ENCODE assay signal across 8 cellular contexts in the genomic region with DNA sequence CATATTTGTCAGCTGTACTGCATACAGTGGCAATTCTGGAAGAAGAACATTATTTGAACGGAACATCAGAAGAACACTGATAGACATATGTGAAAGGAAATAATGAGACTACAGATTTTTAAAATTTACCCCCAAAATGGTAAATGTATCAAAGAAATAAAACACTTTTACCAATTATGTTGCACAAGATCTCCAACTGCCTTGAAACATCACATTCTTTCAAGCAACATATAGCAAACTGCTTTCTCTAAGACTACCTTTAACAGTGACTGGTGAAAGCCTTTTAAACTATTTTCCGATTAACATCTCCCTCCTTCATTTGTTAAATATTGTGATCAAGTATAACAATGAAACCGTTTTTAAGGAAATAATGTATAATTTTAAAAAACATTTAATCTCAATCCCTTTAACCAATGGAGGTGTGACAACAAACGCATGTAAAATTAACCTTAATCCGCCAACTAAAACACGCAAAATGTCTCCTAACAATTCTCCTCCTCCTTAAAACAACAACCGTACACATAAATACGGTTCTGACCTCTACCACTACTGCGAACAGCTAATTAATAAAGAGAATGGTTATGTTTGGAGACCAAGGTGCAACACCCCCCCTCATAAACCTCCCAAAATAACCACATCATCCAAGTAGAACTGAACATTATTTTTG. TPM values are rescaled to one million over a fixed set of nuclear protein-coding genes. Genes with fewer than 3 reads are reported as not detected.
A peak's percentile ranks its signal among the peaks of the same experiment; 100 is the strongest.
DNase-seq lines count a peak whose midpoint lies in the region; ATAC-seq and TF ChIP-seq lines count a peak whose summit lies in the region.

No MANE protein-coding gene starts in this region.

- no peak for TF ChIP-seq CTCF in AG04449 (IDR thresholded peaks at IDR 0.05; ENCODE audit: insufficient read depth, low read length, missing control alignments)

- POLR2A ChIA-PET in AG04449 (lab: Yijun Ruan, JAX) = interaction anchor here (0.6 to 0.8 kb wide), 2 partner anchors 51 to 486 kb away, joined by 4 to 5 read pairs; no protein-coding TSS in a partner anchor

- H3K27me3 ChIP-seq in mucosa of rectum (ENCODE audit: control insufficient read depth in 2 of 2, insufficient read depth in 2 of 2, low read length in 2 of 2) = no peaks in the 10 kb centered on the region

- peak overlapping the region; percentile 93 to 99 (median 95) for H3K27ac Mint-ChIP-seq in IgD-negative memory B cell

- no peaks in the 10 kb centered on the region for H3K9me3 Mint-ChIP-seq in IgD-negative memory B cell

- H3K9ac ChIP-seq in mucosa of rectum (ENCODE audit: low read depth in 1 of 2, low read length in 2 of 2) = peak overlapping the region; percentile 90 to 92

- no peaks in the 10 kb centered on the region for H3K36me3 ChIP-seq in mucosa of rectum (ENCODE audit: control insufficient read depth in 2 of 2, insufficient read depth in 2 of 2, low read length in 2 of 2)

- no peak for DNase-seq in AG04449 (ENCODE audit: low read depth, low spot score)
- DNase-seq in caudate nucleus (lab: John Stamatoyannopoulos, UW) = no peak
- DNase-seq in central memory CD4-positive, alpha-beta T cell = no peak

- no peak for ATAC-seq in GM21423 (IDR thresholded peaks at IDR 0.05; ENCODE audit: unreplicated experiment)
- no peak for ATAC-seq in HG03442 (IDR thresholded peaks at IDR 0.05; ENCODE audit: unreplicated experiment)
- no peak for ATAC-seq in HG02870 (IDR thresholded peaks at IDR 0.05; ENCODE audit: unreplicated experiment)

- H3K27ac ChIP-seq in caudate nucleus (ENCODE audit: low read depth, low read length) (peak overlapping the region; percentile 99), mucosa of rectum (ENCODE audit: low read depth in 2 of 2, low read length in 2 of 2) (peak overlapping the region; percentile 95 to 97)

- H3K36me3 Mint-ChIP-seq in IgD-negative memory B cell = no peaks in the 10 kb centered on the region

- CTCF ChIA-PET in AG04449 (lab: Yijun Ruan, JAX) = interaction anchor here (1.4 kb wide), 1 partner anchor 102 kb away, joined by 3 read pairs; no protein-coding TSS in a partner anchor

- H3K27me3 Mint-ChIP-seq in IgD-negative memory B cell = peaks cover 1% of the 10 kb centered on the region

- H3K4me3 Mint-ChIP-seq in IgD-negative memory B cell = peak overlapping the region; percentile 94 to 100 (median 97)

- H3K4me3 ChIP-seq in AG04449 (ENCODE audit: low read depth, low read length) (peak overlapping the region; percentile 79), mucosa of rectum (ENCODE audit: low read length in 2 of 2) (peak overlapping the region; percentile 85 to 99)

- peaks cover 35 to 46% (median 36%) of the 10 kb centered on the region in 3 donors for H3K4me1 Mint-ChIP-seq in IgD-negative memory B cell

- H3K4me1 ChIP-seq in mucosa of rectum (ENCODE audit: control insufficient read depth in 2 of 2, insufficient read depth in 2 of 2, low read length in 2 of 2) = peaks cover 5 to 15% of the 10 kb centered on the region in 2 donors

- no peaks in the 10 kb centered on the region for H3K9me3 ChIP-seq in mucosa of rectum (ENCODE audit: control insufficient read depth in 2 of 2, low read length in 2 of 2)

RNA-seq across cellular contexts. Expression of gene FBXO11, which starts 2.4 kb away (rescaled TPM):
- polyA plus RNA-seq in IgD-negative memory B cell = 10.2 TPM
